1 cellular context compared by ENCODE assay signal in the genomic region with DNA sequence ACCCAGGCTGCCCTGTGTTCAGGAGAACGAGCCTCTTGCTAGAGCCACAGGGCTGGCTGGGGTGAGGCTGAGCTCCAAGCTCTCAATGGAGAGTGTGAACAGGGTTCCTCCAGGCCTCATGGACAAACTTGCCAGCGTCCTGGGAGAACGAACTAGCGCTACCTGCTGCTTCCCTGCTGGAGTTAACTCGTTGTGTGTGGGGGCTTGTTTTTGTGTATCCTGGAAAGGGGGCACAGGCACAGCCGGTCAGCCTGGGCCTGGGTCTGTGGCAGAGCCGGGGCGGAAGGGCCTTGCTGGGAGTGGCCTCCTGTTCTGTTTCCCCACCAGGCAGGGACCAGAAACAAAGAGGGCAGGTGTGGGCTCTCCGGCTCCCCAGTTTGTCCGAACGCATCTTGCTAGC.
TF ChIP-seq lines count a peak whose summit lies in the region.

No MANE protein-coding gene starts in this region.

TF ChIP-seq in K562, 482 proteins besides CTCF, POLR2A, EP300 and RAD21 (continued from another document):
- TF ChIP-seq, protein P1, sequence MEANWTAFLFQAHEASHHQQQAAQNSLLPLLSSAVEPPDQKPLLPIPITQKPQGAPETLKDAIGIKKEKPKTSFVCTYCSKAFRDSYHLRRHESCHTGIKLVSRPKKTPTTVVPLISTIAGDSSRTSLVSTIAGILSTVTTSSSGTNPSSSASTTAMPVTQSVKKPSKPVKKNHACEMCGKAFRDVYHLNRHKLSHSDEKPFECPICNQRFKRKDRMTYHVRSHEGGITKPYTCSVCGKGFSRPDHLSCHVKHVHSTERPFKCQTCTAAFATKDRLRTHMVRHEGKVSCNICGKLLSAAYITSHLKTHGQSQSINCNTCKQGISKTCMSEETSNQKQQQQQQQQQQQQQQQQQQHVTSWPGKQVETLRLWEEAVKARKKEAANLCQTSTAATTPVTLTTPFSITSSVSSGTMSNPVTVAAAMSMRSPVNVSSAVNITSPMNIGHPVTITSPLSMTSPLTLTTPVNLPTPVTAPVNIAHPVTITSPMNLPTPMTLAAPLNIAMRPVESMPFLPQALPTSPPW (CRISPR knock-in tag; IDR thresholded peaks at IDR 0.05), result no peak
